ENCODE assay signal across 1 cellular context in the genomic region with DNA sequence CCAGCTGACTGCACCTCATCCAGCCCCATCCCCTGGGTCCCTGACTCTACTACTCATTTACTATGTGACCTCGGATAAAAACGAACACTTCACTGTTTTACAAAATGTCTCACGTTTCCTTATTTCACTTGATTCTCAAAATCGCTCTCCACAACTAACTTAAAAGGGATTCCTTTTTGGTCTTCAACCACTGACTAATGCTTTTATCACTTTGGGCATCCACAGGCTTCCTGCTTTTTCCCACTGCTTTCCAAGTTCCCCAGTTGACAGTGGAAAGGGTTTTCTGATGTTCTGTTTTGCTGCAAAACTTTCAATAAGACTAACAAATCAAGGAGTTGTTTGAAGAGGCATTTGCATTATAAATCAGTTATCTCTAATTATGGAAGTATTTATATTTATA.
TF ChIP-seq lines count a peak whose summit lies in the region.

No MANE protein-coding gene starts in this region.

TF ChIP-seq in HCT116, 20 proteins besides CTCF, POLR2A, EP300 and RAD21 (continued from another document):
- TF ChIP-seq SP1 (IDR thresholded peaks at IDR 0.05; ENCODE audit: low read depth): no peak
TF ChIP-seq in HCT116: peak in this region for 0.
